ENCODE assay signal across 11 cellular contexts in genomic region chr5:33321026-33321425, GRCh38.
DNase-seq lines count a peak whose midpoint lies in the region; ATAC-seq, FAIRE-seq and TF ChIP-seq lines count a peak whose summit lies in the region.
"Had no signal": no experiment of that assay in that cellular context is flagged by ENCODE, and none has a peak within 500 bp of the region (broad histone marks: within the 10 kb centered on the region; RNA-seq: fewer than 3 reads in every experiment).

No MANE protein-coding gene starts in this region.

- H3K36me3 ChIP-seq in left lung: no peaks in the 10 kb centered on the region

- peaks cover 0 to 6% of the 10 kb centered on the region in 2 donors for H3K4me1 ChIP-seq in left lung

- no peaks in the 10 kb centered on the region for H3K9me3 ChIP-seq in left lung

- no peak for TF ChIP-seq CTCF in left lung (IDR thresholded peaks at IDR 0.05)

- DNase-seq in LHCN-M2 (ENCODE audit: low read depth) (peak; percentile 82), epidermal melanocyte (ENCODE audit: insufficient read length, low spot score) (peak; percentile 18), left lung (no peak), urothelium cell line (ENCODE audit: low spot score) (peak; percentile 66), SKM-1 (lab: John Stamatoyannopoulos, UW; ENCODE audit: unreplicated experiment) (no peak)
- no peak for DNase-seq in activated naive CD4-positive, alpha-beta T cell (lab: John Stamatoyannopoulos, UW)
- DNase-seq: effector memory CD4-positive, alpha-beta T cell; GF-D8; NCI-H345 had no signal

- H3K27ac ChIP-seq in left lung: no peak overlapping the region

- no peaks in the 10 kb centered on the region for H3K27me3 ChIP-seq in left lung

- no peak for FAIRE-seq in urothelium cell line (lab: Jason Lieb, UNC)

- intact Hi-C loops in left lung (cut with DNase I): no loop called here

- H3K4me3 ChIP-seq in left lung: no peak overlapping the region

- ATAC-seq in left lung: peak; percentile 60
- ATAC-seq in GM19351 (IDR thresholded peaks at IDR 0.05; ENCODE audit: unreplicated experiment): no peak
- ATAC-seq in HG03039 (IDR thresholded peaks at IDR 0.05; ENCODE audit: unreplicated experiment): no peak

Comparison
In these comparisons a context has a peak if more than half of its experiments do, and no peak if none do; other contexts are left out.
1. DNase-seq: peak in LHCN-M2 (single experiment), epidermal melanocyte (single experiment) and urothelium cell line (single experiment); none in left lung (0 of 2), SKM-1 (single experiment) and activated naive CD4-positive, alpha-beta T cell (0 of 4).